Comparison of ENCODE assay signal across 31 cellular contexts in genomic region chr16:72644911-72645310, GRCh38.
"Had no signal": no experiment of that assay in that cellular context is flagged by ENCODE, and none has a peak within 500 bp of the region (broad histone marks: within the 10 kb centered on the region; RNA-seq: fewer than 3 reads in every experiment).

No MANE protein-coding gene starts in this region.

- ATAC-seq: activated T-cell treated with anti-CD3 and anti-CD28 coated beads, Interleukin-2, amount 50 U/mL, for 4 hours; activated T-helper 17 cell treated with anti-CD3 and anti-CD28 coated beads, Interleukin-2, amount 50 U/mL, for 72 hours; esophagus mucosa had no signal

- H3K27ac Mint-ChIP-seq: activated CD4-positive, alpha-beta memory T cell treated with anti-CD3 and anti-CD28 coated beads, Interleukin-2, amount 10 ng/mL, durations not matched to agents 7 days and 5 days; activated CD4-positive, alpha-beta T cell treated with anti-CD3 and anti-CD28 coated beads, Interleukin-2, amount 10 ng/mL, durations not matched to agents 7 days and 5 days; activated naive CD8-positive, alpha-beta T cell; activated T-helper 17 cell treated with anti-CD3 and anti-CD28 coated beads, Interleukin-2, amount 50 U/mL, for 72 hours; dendritic cell treated with granulocyte-macrophage colony-stimulating factor and Interleukin-4, amounts not matched to agents 40 ng/mL and 50 ng/mL, for 4 days; T-helper 2 cell treated with Interferon-gamma antibody and Interleukin-4, amounts not matched to agents 5 μg/mL and 100 μg/mL, for 36 hours had no signal

- H3K4me3 ChIP-seq: coronary artery, dorsolateral prefrontal cortex had no signal

- H3K36me3 ChIP-seq: brain microvascular endothelial cell had no signal

- FAIRE-seq: astrocyte, bronchial epithelial cell, frontal cortex had no signal

- H3K4me1 Mint-ChIP-seq: activated CD4-positive, alpha-beta memory T cell treated with anti-CD3 and anti-CD28 coated beads, Interleukin-2, amount 10 ng/mL, durations not matched to agents 7 days and 5 days; activated T-helper 17 cell treated with anti-CD3 and anti-CD28 coated beads, Interleukin-2, amount 50 U/mL, for 72 hours; central memory CD8-positive, alpha-beta T cell had no signal

- DNase-seq: activated CD4-positive, alpha-beta memory T cell treated with anti-CD3 and anti-CD28 coated beads, Interleukin-2, amount 10 ng/mL, durations not matched to agents 7 days and 5 days; activated CD4-positive, alpha-beta T cell treated with anti-CD3 and anti-CD28 coated beads for 1 hour; activated CD4-positive, alpha-beta T cell treated with anti-CD3 and anti-CD28 coated beads for 4 hours; activated CD4-positive, alpha-beta T cell treated with anti-CD3 and anti-CD28 coated beads, Interleukin-2, amount 10 ng/mL, durations not matched to agents 7 days and 5 days; activated CD4-positive, alpha-beta T cell treated with anti-CD3 and anti-CD28 coated beads, Interleukin-2, amount 50 U/mL, for 4 hours; activated CD8-positive, alpha-beta memory T cell treated with anti-CD3 and anti-CD28 coated beads, Interleukin-2, amount 50 U/mL, for 48 hours; activated effector memory CD4-positive, alpha-beta T cell treated with Interleukin-2 at 50 U/mL for 16 hours; activated gamma-delta T cell treated with Interleukin-2 at 50 U/mL for 16 hours; activated naive CD4-positive, alpha-beta T cell treated with anti-CD3 and anti-CD28 coated beads, Interleukin-2, amount 50 U/mL, for 16 hours; activated naive CD4-positive, alpha-beta T cell treated with Interleukin-2 at 50 U/mL for 16 hours; activated T-cell treated with anti-CD3 and anti-CD28 coated beads, Interleukin-2, amount 50 U/mL, for 4 hours; amniotic stem cell; anterior cingulate cortex; brain microvascular endothelial cell; dorsolateral prefrontal cortex; effector memory CD4-positive, alpha-beta T cell; endodermal cell; foreskin fibroblast; head of caudate nucleus; hippocampal formation; T1000 had no signal

- H3K27me3 ChIP-seq: brain microvascular endothelial cell, dorsolateral prefrontal cortex had no signal

- H3K9me3 Mint-ChIP-seq: activated CD4-positive, alpha-beta memory T cell treated with anti-CD3 and anti-CD28 coated beads, Interleukin-2, amount 10 ng/mL, durations not matched to agents 7 days and 5 days; activated T-helper 17 cell treated with anti-CD3 and anti-CD28 coated beads, Interleukin-2, amount 50 U/mL, for 72 hours; central memory CD8-positive, alpha-beta T cell had no signal

- H3K4me3 Mint-ChIP-seq: activated CD4-positive, alpha-beta memory T cell treated with anti-CD3 and anti-CD28 coated beads, Interleukin-2, amount 10 ng/mL, durations not matched to agents 7 days and 5 days; activated CD4-positive, alpha-beta T cell treated with anti-CD3 and anti-CD28 coated beads, Interleukin-2, amount 10 ng/mL, durations not matched to agents 7 days and 5 days; activated naive CD8-positive, alpha-beta T cell; activated T-cell treated with anti-CD3 and anti-CD28 coated beads, Interleukin-2, amount 50 U/mL, for 4 hours; activated T-helper 17 cell treated with anti-CD3 and anti-CD28 coated beads, Interleukin-2, amount 50 U/mL, for 72 hours; central memory CD8-positive, alpha-beta T cell; dendritic cell treated with granulocyte-macrophage colony-stimulating factor and Interleukin-4, amounts not matched to agents 40 ng/mL and 50 ng/mL, for 4 days; endodermal cell; T-helper 2 cell treated with Interferon-gamma antibody and Interleukin-4, amounts not matched to agents 5 μg/mL and 100 μg/mL, for 36 hours had no signal

- H3K27ac ChIP-seq: brain microvascular endothelial cell, coronary artery, dorsolateral prefrontal cortex had no signal

- H3K27me3 Mint-ChIP-seq: activated CD4-positive, alpha-beta T cell treated with anti-CD3 and anti-CD28 coated beads, Interleukin-2, amount 10 ng/mL, durations not matched to agents 7 days and 5 days; activated naive CD8-positive, alpha-beta T cell; activated T-helper 17 cell treated with anti-CD3 and anti-CD28 coated beads, Interleukin-2, amount 50 U/mL, for 72 hours; central memory CD8-positive, alpha-beta T cell; dendritic cell treated with granulocyte-macrophage colony-stimulating factor and Interleukin-4, amounts not matched to agents 40 ng/mL and 50 ng/mL, for 4 days had no signal
